In genomic region chr17:45160505-45161287, GRCh38 we compare ENCODE assay signal across 8 cellular contexts. TPM values are rescaled to one million over a fixed set of nuclear protein-coding genes. Genes with fewer than 3 reads are reported as not detected.
DNase-seq lines count a peak whose midpoint lies in the region; ATAC-seq and TF ChIP-seq lines count a peak whose summit lies in the region.

No MANE protein-coding gene starts in this region.

- H3K36me3 Mint-ChIP-seq in GM23338 (ENCODE audit: low read depth) = peaks cover 12% of the 10 kb centered on the region

- H3K79me2 ChIP-seq in GM23338 (replicated peaks; ENCODE audit: insufficient read depth) = peaks cover 13% of the 10 kb centered on the region

- peaks cover 10% of the 10 kb centered on the region for H3K27me3 Mint-ChIP-seq in GM23338 (ENCODE audit: insufficient read depth, low read depth, poor library complexity)

- H3F3A ChIP-seq in GM23338 (replicated peaks; ENCODE audit: low read depth) = peaks cover 9% of the 10 kb centered on the region

- peak overlapping the region; percentile 98 for H3K27ac Mint-ChIP-seq in GM23338

- H3K27ac ChIP-seq in GM23338 (ENCODE audit: low read depth) = peak overlapping the region; percentile 89
- peak overlapping the region; percentile 100 for H3K27ac ChIP-seq in VCaP
- H3K27ac ChIP-seq in layer of hippocampus (ENCODE audit: low read depth, low read length) = peak overlapping the region; percentile 99

- DNase-seq in EH (ENCODE audit: low read depth) (peak; percentile 73), GM23338 (ENCODE audit: low spot score) (peak; percentile 95), MG63 (peak; percentile 80)
- peak; percentile 61 for DNase-seq in central memory CD4-positive, alpha-beta T cell
- DNase-seq in stimulated activated CD4-positive, alpha-beta T cell treated with anti-CD3 and anti-CD28 coated beads, Interleukin-2, amount 100 ng/mL, for 4 hours (ENCODE audit: low read depth) = peak; percentile 51

- no peaks in the 10 kb centered on the region for H3K9me3 Mint-ChIP-seq in GM23338

- TF ChIP-seq CTCF in GM23338 (conservative IDR thresholded peaks at IDR 0.05; ENCODE audit: low read depth in 2 of 2) = peak; percentile 31 to 56; a peak in 3 of 4 replicates
- peak; percentile 44 for TF ChIP-seq CTCF in VCaP (conservative IDR thresholded peaks at IDR 0.05)

- no peaks in the 10 kb centered on the region for H3K9me2 ChIP-seq in GM23338 (ENCODE audit: insufficient read depth)

- no peak overlapping the region for H2AFZ ChIP-seq in GM23338

- H3K4me3 ChIP-seq in GM23338 = peak overlapping the region; percentile 86
- peak overlapping the region; percentile 83 for H3K4me3 ChIP-seq in MG63

- H3K36me3 ChIP-seq in GM23338 (ENCODE audit: insufficient read depth) = no peaks in the 10 kb centered on the region
- peaks cover 17% of the 10 kb centered on the region for H3K36me3 ChIP-seq in MG63

- H3K27me3 ChIP-seq in GM23338 (ENCODE audit: insufficient read depth) = no peaks in the 10 kb centered on the region
- H3K27me3 ChIP-seq in MG63 = no peaks in the 10 kb centered on the region
- H3K27me3 ChIP-seq in layer of hippocampus (ENCODE audit: control insufficient read depth, insufficient read depth, low read length) = no peaks in the 10 kb centered on the region

- peaks cover 7% of the 10 kb centered on the region for H3K4me1 ChIP-seq in GM23338 (ENCODE audit: insufficient read depth)

- peaks cover 26% of the 10 kb centered on the region for H3K4me1 Mint-ChIP-seq in GM23338

- H3K4me3 Mint-ChIP-seq in GM23338 = peak overlapping the region; percentile 95

- H3K4me2 ChIP-seq in GM23338 = peak overlapping the region; percentile 95

- no peaks in the 10 kb centered on the region for H3K9me3 ChIP-seq in MG63

- no peaks in the 10 kb centered on the region for H4K20me1 ChIP-seq in GM23338 (replicated peaks; ENCODE audit: insufficient read depth)

- ATAC-seq in GM23338 (peak; percentile 78), GM18519 (IDR thresholded peaks at IDR 0.05; ENCODE audit: low FRiP score, unreplicated experiment) (no peak)

TF ChIP-seq in GM23338, 12 proteins besides CTCF, POLR2A, EP300 and RAD21:
- no peak for TF ChIP-seq EZH2 (IDR thresholded peaks at IDR 0.05; ENCODE audit: low read depth, unreplicated experiment)
- TF ChIP-seq POLR2AphosphoS5 (IDR thresholded peaks at IDR 0.05; ENCODE audit: low read depth) = peak; percentile 51; the same call in 1 of the 2 replicates

RNA-seq across cellular contexts. Expression of gene HEXIM2, which starts 1.0 kb away (rescaled TPM):
- 9.0 and 9.8 TPM in 2 replicates for total RNA-seq in GM23338 (2014; rRNA removed; shearing (Covaris generic))
- 9.5 and 12.4 TPM in 2 replicates for polyA plus RNA-seq in GM23338 (2016; fragmentation: Nextera tagmentation; extraction: Ambion mirVana)
- total RNA-seq in MG63 (2014; rRNA removed; shearing (Covaris generic); ENCODE audit: low replicate concordance) = 20.6 and 34.3 TPM in 2 replicates

RNA-seq across cellular contexts. Expression of gene HEXIM1, which starts 12.4 kb away (rescaled TPM):
- total RNA-seq in GM23338 (2014; rRNA removed; shearing (Covaris generic)) = 10.9 and 11.9 TPM in 2 replicates
- 9.2 and 9.7 TPM in 2 replicates for polyA plus RNA-seq in GM23338 (2016; fragmentation: Nextera tagmentation; extraction: Ambion mirVana)
- 20.3 and 20.8 TPM in 2 replicates for total RNA-seq in MG63 (2014; rRNA removed; shearing (Covaris generic); ENCODE audit: low replicate concordance)

RNA-seq across cellular contexts. Expression of gene ACBD4, which starts 25.2 kb away (rescaled TPM):
- 5.1 and 6.7 TPM in 2 replicates for total RNA-seq in GM23338 (2014; rRNA removed; shearing (Covaris generic))
- 4.5 and 5.1 TPM in 2 replicates for polyA plus RNA-seq in GM23338 (2016; fragmentation: Nextera tagmentation; extraction: Ambion mirVana)
- 2.7 and 5.0 TPM in 2 replicates for total RNA-seq in MG63 (2014; rRNA removed; shearing (Covaris generic); ENCODE audit: low replicate concordance)

RNA-seq across cellular contexts. Expression of gene PLCD3, which starts 28.4 kb away (rescaled TPM):
- 15.9 and 32.1 TPM in 2 replicates for total RNA-seq in GM23338 (2014; rRNA removed; shearing (Covaris generic))
- 3.0 and 5.7 TPM in 2 replicates for polyA plus RNA-seq in GM23338 (2016; fragmentation: Nextera tagmentation; extraction: Ambion mirVana)
- 9.4 and 13.3 TPM in 2 replicates for total RNA-seq in MG63 (2014; rRNA removed; shearing (Covaris generic); ENCODE audit: low replicate concordance)
